ENCODE assay signal across 21 cellular contexts in the genomic region with DNA sequence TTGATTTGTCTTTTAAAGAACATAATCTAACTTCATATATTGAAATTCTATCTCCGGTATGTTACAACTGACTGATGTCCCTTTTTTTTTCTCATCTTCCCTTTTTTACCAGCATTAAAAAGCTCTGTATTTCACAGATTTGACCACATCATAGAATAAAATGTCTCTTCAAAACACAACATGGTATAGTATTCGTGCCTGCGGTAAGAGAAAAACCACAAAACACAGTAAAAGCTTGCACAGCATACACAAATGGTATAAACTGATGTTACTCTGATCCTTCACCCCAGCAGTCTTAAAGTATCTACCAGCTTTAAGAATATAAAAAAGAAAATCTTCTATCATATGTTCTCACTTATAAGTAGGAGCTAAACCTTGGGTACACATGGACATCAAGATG.
DNase-seq lines count a peak whose midpoint lies in the region; ATAC-seq and TF ChIP-seq lines count a peak whose summit lies in the region.
"Had no signal": no experiment of that assay in that cellular context is flagged by ENCODE, and none has a peak within 500 bp of the region (broad histone marks: within the 10 kb centered on the region; RNA-seq: fewer than 3 reads in every experiment).

No MANE protein-coding gene starts in this region.

- no peak overlapping the region for H3K4me2 ChIP-seq in trophoblast cell (ENCODE audit: low read length)

- peak; percentile 78 for ATAC-seq in activated CD8-positive, alpha-beta T cell treated with anti-CD3 and anti-CD28 coated beads, Interleukin-2, amount 10 ng/mL, durations not matched to agents 7 days and 5 days
- no peak for ATAC-seq in GM19397 (IDR thresholded peaks at IDR 0.05; ENCODE audit: unreplicated experiment)
- ATAC-seq: Right ventricle myocardium inferior had no signal

- H4K8ac ChIP-seq in trophoblast cell (ENCODE audit: low read depth, low read length), result no peak overlapping the region

- no peak overlapping the region for H3K23ac ChIP-seq in trophoblast cell (ENCODE audit: low read length)

- H4K91ac ChIP-seq in trophoblast cell (ENCODE audit: low read depth, low read length), result no peak overlapping the region

- H2BK5ac ChIP-seq in trophoblast cell (ENCODE audit: low read depth, low read length, poor library complexity), result no peak overlapping the region

- H3K4me3 Mint-ChIP-seq in CD4-positive, alpha-beta memory T cell, result peak overlapping the region; percentile 21 to 73 (median 58)
- H3K4me3 Mint-ChIP-seq in HFFc6, result no peak overlapping the region
- H3K4me3 Mint-ChIP-seq in activated CD8-positive, alpha-beta T cell treated with anti-CD3 and anti-CD28 coated beads, Interleukin-2, amount 10 ng/mL, durations not matched to agents 7 days and 5 days, result peak overlapping the region; percentile 3
- H3K4me3 Mint-ChIP-seq in immature natural killer cell, result peak overlapping the region in 4 of 5 donors; percentile 5 to 77 (median 52)
- H3K4me3 Mint-ChIP-seq: B cell; dendritic cell treated with granulocyte-macrophage colony-stimulating factor and Interleukin-4, amounts not matched to agents 40 ng/mL and 50 ng/mL, for 4 days had no signal

- POLR2A ChIA-PET in CD4-positive, alpha-beta memory T cell (lab: Charles Lee; ENCODE audit: partially characterized antibody), result interaction anchor here (0.7 to 7.8 kb wide), 9 partner anchors 11 to 333 kb away, joined by 3 to 152 read pairs (median 4); partner anchors contain the start of genes AP4S1, DTD2, HEATR5A and HECTD1
- POLR2A ChIA-PET in activated CD8-positive, alpha-beta T cell treated with anti-CD3 and anti-CD28 coated beads, Interleukin-2, amount 10 ng/mL, durations not matched to agents 7 days and 5 days (lab: Charles Lee), result interaction anchor here (0.8 to 1.2 kb wide), 3 partner anchors 82 to 98 kb away, joined by 3 to 7 read pairs (median 3); partner anchors contain the start of gene HECTD1

- no peak overlapping the region for H3K14ac ChIP-seq in trophoblast cell (ENCODE audit: low read length)

- peak; percentile 69 to 87 (median 82) for DNase-seq in CD4-positive, alpha-beta memory T cell
- DNase-seq in HFFc6, result no peak
- DNase-seq in activated CD8-positive, alpha-beta T cell treated with anti-CD3 and anti-CD28 coated beads, Interleukin-2, amount 10 ng/mL, durations not matched to agents 7 days and 5 days, result peak; percentile 61
- peak; percentile 66 to 78 (median 75) for DNase-seq in immature natural killer cell
- DNase-seq in AG20443 (ENCODE audit: low spot score), result no peak
- no peak for DNase-seq in trophoblast cell
- no peak for DNase-seq in NCI-H524 (lab: John Stamatoyannopoulos, UW)
- DNase-seq: foreskin fibroblast; GDM1; hypothalamus; kidney; NCI-H526; sigmoid colon; stimulated activated CD4-positive, alpha-beta T cell treated with anti-CD3 and anti-CD28 coated beads, Interleukin-1b, Interleukin-23, amount 100 ng/mL, for 48 hours; WERI-Rb-1 had no signal

- TF ChIP-seq CTCF in HFFc6 (IDR thresholded peaks at IDR 0.05), result no peak

- H3K27me3 ChIP-seq in CD4-positive, alpha-beta memory T cell (ENCODE audit: insufficient read depth, low read length), result no peaks in the 10 kb centered on the region
- H3K27me3 ChIP-seq in trophoblast cell (ENCODE audit: insufficient read depth, low read length), result no peaks in the 10 kb centered on the region
- H3K27me3 ChIP-seq: breast epithelium, sigmoid colon had no signal

- peaks cover 46% of the 10 kb centered on the region for H3K4me1 ChIP-seq in CD4-positive, alpha-beta memory T cell (ENCODE audit: insufficient read depth, low read length)
- no peaks in the 10 kb centered on the region for H3K4me1 ChIP-seq in trophoblast cell (ENCODE audit: control insufficient read depth in 1 of 2, insufficient read depth in 2 of 2, low read length in 2 of 2)
- H3K4me1 ChIP-seq: breast epithelium, parathyroid adenoma, sigmoid colon had no signal

- H3K27ac ChIP-seq in CD4-positive, alpha-beta memory T cell (ENCODE audit: low read depth, low read length), result no peak overlapping the region
- H3K27ac ChIP-seq in trophoblast cell (ENCODE audit: low read depth, low read length), result no peak overlapping the region
- H3K27ac ChIP-seq: breast epithelium, parathyroid adenoma, sigmoid colon, WERI-Rb-1 had no signal

- peaks cover 50 to 53% of the 10 kb centered on the region in 2 donors for H3K36me3 Mint-ChIP-seq in CD4-positive, alpha-beta memory T cell
- H3K36me3 Mint-ChIP-seq in HFFc6 (ENCODE audit: low read depth), result peaks cover 31% of the 10 kb centered on the region
- H3K36me3 Mint-ChIP-seq in activated CD8-positive, alpha-beta T cell treated with anti-CD3 and anti-CD28 coated beads, Interleukin-2, amount 10 ng/mL, durations not matched to agents 7 days and 5 days (ENCODE audit: low read depth), result peaks cover 55% of the 10 kb centered on the region
- peaks cover 33 to 61% (median 56%) of the 10 kb centered on the region in 3 donors for H3K36me3 Mint-ChIP-seq in immature natural killer cell

- H3K9ac ChIP-seq in trophoblast cell (ENCODE audit: low read length), result no peak overlapping the region
- H3K9ac ChIP-seq: parathyroid adenoma had no signal

- no peaks in the 10 kb centered on the region for H3K79me2 ChIP-seq in trophoblast cell (ENCODE audit: control insufficient read depth, insufficient read depth, low read length, poor library complexity)
- H3K79me2 ChIP-seq: parathyroid adenoma had no signal

- intact Hi-C loops in CD4-positive, alpha-beta memory T cell (cut with micrococcal nuclease), result loop anchor here (1.0 kb wide), 2 partner anchors 83 to 296 kb away; partner anchors contain the start of genes HEATR5A and HECTD1

- H2AFZ ChIP-seq in trophoblast cell (ENCODE audit: insufficient read depth, low read length, poor library complexity), result no peak overlapping the region
- H2AFZ ChIP-seq: parathyroid adenoma had no signal

- H3K4me1 Mint-ChIP-seq in CD4-positive, alpha-beta memory T cell, result peaks cover 35 to 44% (median 40%) of the 10 kb centered on the region in 4 donors
- H3K4me1 Mint-ChIP-seq in HFFc6 (ENCODE audit: low read depth), result no peaks in the 10 kb centered on the region
- H3K4me1 Mint-ChIP-seq in activated CD8-positive, alpha-beta T cell treated with anti-CD3 and anti-CD28 coated beads, Interleukin-2, amount 10 ng/mL, durations not matched to agents 7 days and 5 days (ENCODE audit: low read depth), result peaks cover 45% of the 10 kb centered on the region
- H3K4me1 Mint-ChIP-seq in immature natural killer cell, result peaks cover 47 to 51% of the 10 kb centered on the region in 2 donors

- H3K4me3 ChIP-seq in CD4-positive, alpha-beta memory T cell (ENCODE audit: low read length in 2 of 2), result no peak overlapping the region
- no peak overlapping the region for H3K4me3 ChIP-seq in trophoblast cell (ENCODE audit: low read depth, low read length)
- H3K4me3 ChIP-seq: breast epithelium, sigmoid colon had no signal

- H3K4ac ChIP-seq in trophoblast cell (ENCODE audit: low read depth, low read length), result no peak overlapping the region

- no peak overlapping the region for H2BK120ac ChIP-seq in trophoblast cell (ENCODE audit: insufficient read depth, low read length, poor library complexity)

- WGBS in trophoblast cell (ENCODE audit: extremely low coverage, insufficient coverage, insufficient read length), result no CpG with 5 or more reads among the region's 3 CpGs

- CTCF ChIA-PET in CD4-positive, alpha-beta memory T cell (lab: Charles Lee; ENCODE audit: partially characterized antibody), result interaction anchor here (3.3 kb wide), 1 partner anchor 83 kb away, joined by 19 read pairs; the partner anchor contains the start of gene HECTD1
- CTCF ChIA-PET in activated CD8-positive, alpha-beta T cell treated with anti-CD3 and anti-CD28 coated beads, Interleukin-2, amount 10 ng/mL, durations not matched to agents 7 days and 5 days (lab: Charles Lee), result no interaction called here

- no peak overlapping the region for H2AK5ac ChIP-seq in trophoblast cell (ENCODE audit: low read length)

- peaks cover 37% of the 10 kb centered on the region for H3K36me3 ChIP-seq in CD4-positive, alpha-beta memory T cell (ENCODE audit: insufficient read depth, low read length)
- H3K36me3 ChIP-seq in trophoblast cell (ENCODE audit: control insufficient read depth in 1 of 2, insufficient read depth in 2 of 2, low read length in 2 of 2), result peaks cover 27 to 33% of the 10 kb centered on the region in 2 experiments

- H3K27me3 Mint-ChIP-seq in CD4-positive, alpha-beta memory T cell, result no peaks in the 10 kb centered on the region
- no peaks in the 10 kb centered on the region for H3K27me3 Mint-ChIP-seq in HFFc6 (ENCODE audit: insufficient read depth)
- H3K27me3 Mint-ChIP-seq in activated CD8-positive, alpha-beta T cell treated with anti-CD3 and anti-CD28 coated beads, Interleukin-2, amount 10 ng/mL, durations not matched to agents 7 days and 5 days (ENCODE audit: low read depth), result no peaks in the 10 kb centered on the region
- H3K27me3 Mint-ChIP-seq in immature natural killer cell (ENCODE audit: low read depth in 3 of 3), result peaks cover 6 to 13% (median 10%) of the 10 kb centered on the region in 3 donors
- H3K27me3 Mint-ChIP-seq: B cell; dendritic cell treated with granulocyte-macrophage colony-stimulating factor and Interleukin-4, amounts not matched to agents 40 ng/mL and 50 ng/mL, for 4 days had no signal

- H3K18ac ChIP-seq in trophoblast cell (ENCODE audit: low read length), result no peak overlapping the region

- no peaks in the 10 kb centered on the region for H3K79me1 ChIP-seq in trophoblast cell (ENCODE audit: low read length)

- H3K9me3 ChIP-seq in CD4-positive, alpha-beta memory T cell (ENCODE audit: control insufficient read depth in 1 of 2, low read length in 2 of 2), result no peaks in the 10 kb centered on the region
- peaks cover 3% of the 10 kb centered on the region for H3K9me3 ChIP-seq in trophoblast cell (ENCODE audit: insufficient read depth, low read depth, low read length)
- H3K9me3 ChIP-seq: breast epithelium, sigmoid colon had no signal

- H2BK12ac ChIP-seq in trophoblast cell (ENCODE audit: low read length), result no peak overlapping the region

- no peak overlapping the region for H4K12ac ChIP-seq in trophoblast cell (ENCODE audit: low read depth, low read length)

- H3K27ac Mint-ChIP-seq in CD4-positive, alpha-beta memory T cell, result peak overlapping the region; percentile 8 to 93 (median 83)
- H3K27ac Mint-ChIP-seq in HFFc6 (peak overlapping the region; percentile 13; the same call in 1 of the 2 replicates), immature natural killer cell (peak overlapping the region; percentile 30 to 70 (median 50))
- H3K27ac Mint-ChIP-seq in activated CD8-positive, alpha-beta T cell treated with anti-CD3 and anti-CD28 coated beads, Interleukin-2, amount 10 ng/mL, durations not matched to agents 7 days and 5 days, result peak overlapping the region; percentile 21
- H3K27ac Mint-ChIP-seq: B cell; dendritic cell treated with granulocyte-macrophage colony-stimulating factor and Interleukin-4, amounts not matched to agents 40 ng/mL and 50 ng/mL, for 4 days had no signal

- no peaks in the 10 kb centered on the region for H3K9me3 Mint-ChIP-seq in CD4-positive, alpha-beta memory T cell
- H3K9me3 Mint-ChIP-seq in HFFc6, result no peaks in the 10 kb centered on the region
- H3K9me3 Mint-ChIP-seq in activated CD8-positive, alpha-beta T cell treated with anti-CD3 and anti-CD28 coated beads, Interleukin-2, amount 10 ng/mL, durations not matched to agents 7 days and 5 days (ENCODE audit: insufficient read depth), result no peaks in the 10 kb centered on the region
- H3K9me3 Mint-ChIP-seq in immature natural killer cell, result no peaks in the 10 kb centered on the region
- H3K9me3 Mint-ChIP-seq: dendritic cell treated with granulocyte-macrophage colony-stimulating factor and Interleukin-4, amounts not matched to agents 40 ng/mL and 50 ng/mL, for 4 days had no signal

Comparison
In these comparisons a context has a peak if more than half of its experiments do, and no peak if none do; other contexts are left out.
1. DNase-seq: peak in CD4-positive, alpha-beta memory T cell (5 of 5), activated CD8-positive, alpha-beta T cell treated with anti-CD3 and anti-CD28 coated beads, Interleukin-2, amount 10 ng/mL, durations not matched to agents 7 days and 5 days (single experiment) and immature natural killer cell (3 of 3); none in HFFc6 (single experiment), AG20443 (single experiment), trophoblast cell (0 of 2) and NCI-H524 (0 of 2).
2. H3K27ac Mint-ChIP-seq: peak in every context shown above with its lines; median percentile 83 in CD4-positive, alpha-beta memory T cell; 50 in immature natural killer cell; 21 in activated CD8-positive, alpha-beta T cell treated with anti-CD3 and anti-CD28 coated beads, Interleukin-2, amount 10 ng/mL, durations not matched to agents 7 days and 5 days; 13 in HFFc6.